ENCODE assay signal across 11 cellular contexts in genomic region chr5:82749453-82749852, GRCh38.
A peak's percentile ranks its signal among the peaks of the same experiment; 100 is the strongest.
DNase-seq lines count a peak whose midpoint lies in the region; ATAC-seq, FAIRE-seq and TF ChIP-seq lines count a peak whose summit lies in the region.
"Had no signal": no experiment of that assay in that cellular context is flagged by ENCODE, and none has a peak within 500 bp of the region (broad histone marks: within the 10 kb centered on the region; RNA-seq: fewer than 3 reads in every experiment).

No MANE protein-coding gene starts in this region.

- H3K36me3 ChIP-seq in endothelial cell of umbilical vein (ENCODE audit: control insufficient read depth in 2 of 2, extremely low read depth in 1 of 2, insufficient read depth in 2 of 2, low read length in 2 of 2), result no peaks in the 10 kb centered on the region
- H3K36me3 ChIP-seq: upper lobe of right lung had no signal

- ATAC-seq in HG02678 (IDR thresholded peaks at IDR 0.05; ENCODE audit: unreplicated experiment) (peak; percentile 70), GM19328 (IDR thresholded peaks at IDR 0.05; ENCODE audit: unreplicated experiment) (no peak), GM21723 (IDR thresholded peaks at IDR 0.05; ENCODE audit: unreplicated experiment) (no peak), HG03097 (IDR thresholded peaks at IDR 0.05; ENCODE audit: low FRiP score, unreplicated experiment) (no peak)
- ATAC-seq: upper lobe of right lung, WTC11 had no signal

- no peak overlapping the region for H3K9ac ChIP-seq in endothelial cell of umbilical vein (replicated peaks; ENCODE audit: extremely low read depth, insufficient read depth, low read length)

- POLR2A ChIA-PET in endothelial cell of umbilical vein (lab: Charles Lee), result no interaction called here

- H3K4me1 ChIP-seq in endothelial cell of umbilical vein (ENCODE audit: control insufficient read depth, extremely low read depth, insufficient read depth, low read length), result peaks cover 13% of the 10 kb centered on the region

- FAIRE-seq in endothelial cell of umbilical vein (lab: Jason Lieb, UNC), result no peak
- FAIRE-seq: frontal cortex had no signal

- peak; percentile 40 for DNase-seq in NCI-H446 treated with DMSO at 0.1 percent for 48 hours (lab: John Stamatoyannopoulos, UW)
- DNase-seq in endothelial cell of umbilical vein (ENCODE audit: low read depth, low spot score), result peak; percentile 37
- peak; percentile 94 for DNase-seq in pons (ENCODE audit: low spot score)
- DNase-seq: retina, upper lobe of right lung had no signal

- no peak overlapping the region for H2AFZ ChIP-seq in endothelial cell of umbilical vein (ENCODE audit: low read depth, low read length)

- TF ChIP-seq POLR2A in endothelial cell of umbilical vein (IDR thresholded peaks at IDR 0.05; ENCODE audit: low read depth, low read length), result no peak

- no peak overlapping the region for H3K4me3 ChIP-seq in endothelial cell of umbilical vein (replicated peaks in 1 of 3; ENCODE audit: insufficient read depth in 1 of 3, low read depth in 1 of 3, low read length in 3 of 3)
- H3K4me3 ChIP-seq: upper lobe of right lung had no signal

- no peaks in the 10 kb centered on the region for H3K27me3 ChIP-seq in endothelial cell of umbilical vein (ENCODE audit: control insufficient read depth in 2 of 2, insufficient read depth in 2 of 2, low read length in 2 of 2)
- H3K27me3 ChIP-seq: upper lobe of right lung had no signal

- TF ChIP-seq CTCF in endothelial cell of umbilical vein (IDR thresholded peaks at IDR 0.05; ENCODE audit: extremely low read depth in 1 of 2, insufficient read depth in 1 of 2, low read depth in 1 of 2, low read length in 2 of 2), result no peak

- no peaks in the 10 kb centered on the region for H3K9me3 ChIP-seq in endothelial cell of umbilical vein (replicated peaks; ENCODE audit: control insufficient read depth, insufficient read depth, low read length)
- H3K9me3 ChIP-seq: upper lobe of right lung had no signal

- no peak overlapping the region for H3K27ac ChIP-seq in endothelial cell of umbilical vein (ENCODE audit: insufficient read depth, low read depth, low read length)
- H3K27ac ChIP-seq: upper lobe of right lung had no signal

- no peaks in the 10 kb centered on the region for H4K20me1 ChIP-seq in endothelial cell of umbilical vein (replicated peaks; ENCODE audit: control insufficient read depth, extremely low read depth, insufficient read depth, low read length)

- dilution Hi-C loops in endothelial cell of umbilical vein (cut with MboI; ENCODE audit: extremely low pct_ligation_motif_present, low sequenced_read_pairs), result no loop called here

- H3K4me2 ChIP-seq in endothelial cell of umbilical vein (ENCODE audit: insufficient read depth, low read length), result no peak overlapping the region

- CTCF ChIA-PET in endothelial cell of umbilical vein (lab: Charles Lee), result interaction anchor here (1.3 kb wide), 1 partner anchor 18 kb away, joined by 3 read pairs; no protein-coding TSS in a partner anchor

- no TSS peak for BruUV-seq in endothelial cell of umbilical vein (replicated peaks; lab: Mats Ljungman, UMichigan)

- intact Hi-C loops in endothelial cell of umbilical vein (cut with micrococcal nuclease), result no loop called here

- no peaks in the 10 kb centered on the region for H3K79me2 ChIP-seq in endothelial cell of umbilical vein (ENCODE audit: control insufficient read depth, insufficient read depth, low read length)

- H3K9me1 ChIP-seq in endothelial cell of umbilical vein (replicated peaks; ENCODE audit: control insufficient read depth, extremely low read depth, insufficient read depth, low read length), result no peaks in the 10 kb centered on the region

TF ChIP-seq in endothelial cell of umbilical vein, 7 proteins besides CTCF, POLR2A, EP300 and RAD21:
- TF ChIP-seq POLR2AphosphoS5 (IDR thresholded peaks at IDR 0.05; ENCODE audit: insufficient read depth, low read depth, low read length) (no peak), JUN (IDR thresholded peaks at IDR 0.05; ENCODE audit: borderline replicate concordance, insufficient read depth, insufficient read length, low read depth) (no peak), MYC (IDR thresholded peaks at IDR 0.05; ENCODE audit: low read depth, low read length) (no peak), GATA2 (IDR thresholded peaks at IDR 0.05; ENCODE audit: insufficient read depth, insufficient read length, low read depth, low read length) (no peak), MAX (IDR thresholded peaks at IDR 0.05; ENCODE audit: insufficient read depth, insufficient read length) (no peak), FOS (IDR thresholded peaks at IDR 0.05; ENCODE audit: borderline replicate concordance, insufficient read depth, low read length) (no peak), EZH2 (IDR thresholded peaks at IDR 0.05; ENCODE audit: borderline replicate concordance, low read depth, low read length, severe bottlenecking) (no peak)

Comparison
In these comparisons a context has a peak if more than half of its experiments do, and no peak if none do; other contexts are left out.
1. DNase-seq: peak in every context shown above with its lines; median percentile 94 in pons; 40 in NCI-H446 treated with DMSO at 0.1 percent for 48 hours; 37 in endothelial cell of umbilical vein.